Comparison of ENCODE assay signal across 9 cellular contexts in the genomic region with DNA sequence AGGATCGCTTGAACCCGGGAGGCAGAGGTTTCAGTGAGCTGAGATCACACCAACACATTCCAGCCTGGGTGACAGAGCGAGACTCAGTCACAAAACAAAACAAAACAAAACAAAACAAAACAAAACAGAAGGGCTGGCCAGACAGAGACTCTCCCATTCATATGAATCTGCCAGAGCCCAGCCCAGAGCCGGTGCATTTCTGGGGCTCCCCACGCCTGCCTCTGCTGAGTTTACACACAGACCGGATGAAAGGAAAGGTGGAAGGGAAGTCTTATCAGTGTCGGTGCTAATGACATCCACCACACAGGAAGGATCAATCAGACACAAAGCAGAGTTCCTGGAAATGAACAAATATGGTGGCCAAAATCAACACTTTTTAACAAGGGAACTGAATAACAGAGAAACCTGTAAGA. TPM values are rescaled to one million over a fixed set of nuclear protein-coding genes. Genes with fewer than 3 reads are reported as not detected.
DNase-seq lines count a peak whose midpoint lies in the region; ATAC-seq and FAIRE-seq lines count a peak whose summit lies in the region.
"Had no signal": no experiment of that assay in that cellular context is flagged by ENCODE, and none has a peak within 500 bp of the region (broad histone marks: within the 10 kb centered on the region; RNA-seq: fewer than 3 reads in every experiment).

No MANE protein-coding gene starts in this region.

- DNase-seq in Kasumi-1 (lab: John Stamatoyannopoulos, UW) (peak; percentile 13 to 16), H4 (ENCODE audit: low spot score) (no peak), NCI-H2171 treated with DMSO at 0.1 percent for 48 hours (lab: John Stamatoyannopoulos, UW) (no peak), frontal cortex (ENCODE audit: low spot score in 2 of 2) (no peak)
- DNase-seq in activated CD4-positive, alpha-beta memory T cell treated with anti-CD3 and anti-CD28 coated beads for 36 hours: peak; percentile 77
- peak; percentile 48 for DNase-seq in stimulated activated CD4-positive, alpha-beta T cell treated with anti-CD3 and anti-CD28 coated beads, Interleukin-15, amount 100 ng/mL, for 24 hours
- DNase-seq: DMS153 had no signal

- peak overlapping the region; percentile 96 for H3K27ac Mint-ChIP-seq in activated CD4-positive, alpha-beta memory T cell treated with anti-CD3 and anti-CD28 coated beads for 36 hours

- CTCF ChIA-PET in activated CD4-positive, alpha-beta memory T cell treated with anti-CD3 and anti-CD28 coated beads for 36 hours (lab: Charles Lee): no interaction called here

- H3K27me3 Mint-ChIP-seq in activated CD4-positive, alpha-beta memory T cell treated with anti-CD3 and anti-CD28 coated beads for 36 hours: no peaks in the 10 kb centered on the region

- intact Hi-C loops in activated CD4-positive, alpha-beta memory T cell treated with anti-CD3 and anti-CD28 coated beads for 36 hours (cut with micrococcal nuclease): loop anchor here (10.0 kb wide), 1 partner anchor 324 kb away; the partner anchor contains the start of genes PPM1N and RTN2

- POLR2A ChIA-PET in activated CD4-positive, alpha-beta memory T cell treated with anti-CD3 and anti-CD28 coated beads for 36 hours (lab: Charles Lee): no interaction called here

- H3K36me3 Mint-ChIP-seq in activated CD4-positive, alpha-beta memory T cell treated with anti-CD3 and anti-CD28 coated beads for 36 hours: no peaks in the 10 kb centered on the region

- FAIRE-seq in frontal cortex (lab: Jason Lieb, UNC): no peak

- H3K4me3 Mint-ChIP-seq in activated CD4-positive, alpha-beta memory T cell treated with anti-CD3 and anti-CD28 coated beads for 36 hours: peak overlapping the region; percentile 52

- ATAC-seq in esophagus mucosa: peak; percentile 24
- no peak for ATAC-seq in HG03520 (IDR thresholded peaks at IDR 0.05; ENCODE audit: unreplicated experiment)

- H3K4me1 Mint-ChIP-seq in activated CD4-positive, alpha-beta memory T cell treated with anti-CD3 and anti-CD28 coated beads for 36 hours (ENCODE audit: low read depth): peaks cover 47% of the 10 kb centered on the region

- H3K9me3 Mint-ChIP-seq in activated CD4-positive, alpha-beta memory T cell treated with anti-CD3 and anti-CD28 coated beads for 36 hours: no peaks in the 10 kb centered on the region

RNA-seq across cellular contexts. Expression of gene TRAPPC6A, which starts 6.8 kb away (rescaled TPM):
- 10 to 100 TPM; 35.1 to 39.9 TPM for total RNA-seq in activated CD4-positive, alpha-beta memory T cell treated with anti-CD3 and anti-CD28 coated beads for 36 hours
- total RNA-seq in esophagus mucosa: 19.6 TPM
- 8.9 and 14.5 TPM in 2 replicates for total RNA-seq in H4 (2014; rRNA removed; shearing (Covaris generic))
- 2.9 TPM for total RNA-seq in frontal cortex

RNA-seq across cellular contexts. Expression of gene BLOC1S3, which starts 7.4 kb away (rescaled TPM):
- total RNA-seq in activated CD4-positive, alpha-beta memory T cell treated with anti-CD3 and anti-CD28 coated beads for 36 hours: 10 to 100 TPM; 10.4 to 11.8 TPM
- total RNA-seq in esophagus mucosa (8.8 TPM), frontal cortex (3.3 TPM)
- 2.1 and 5.3 TPM in 2 replicates for total RNA-seq in H4 (2014; rRNA removed; shearing (Covaris generic))

RNA-seq across cellular contexts. Expression of gene NKPD1, which starts 10.4 kb away (rescaled TPM):
- total RNA-seq in activated CD4-positive, alpha-beta memory T cell treated with anti-CD3 and anti-CD28 coated beads for 36 hours: under 1 TPM; 0.10 to 0.22 TPM
- 1.00 TPM for total RNA-seq in esophagus mucosa
- 0.19 TPM in 1 of 2 replicates, not detected in the other for total RNA-seq in H4 (2014; rRNA removed; shearing (Covaris generic))
- total RNA-seq in frontal cortex: 1.2 TPM

Comparison
In these comparisons a context has a peak if more than half of its experiments do, and no peak if none do; other contexts are left out.
1. DNase-seq: peak in Kasumi-1 (2 of 2), activated CD4-positive, alpha-beta memory T cell treated with anti-CD3 and anti-CD28 coated beads for 36 hours (single experiment) and stimulated activated CD4-positive, alpha-beta T cell treated with anti-CD3 and anti-CD28 coated beads, Interleukin-15, amount 100 ng/mL, for 24 hours (single experiment); none in H4 (single experiment), NCI-H2171 treated with DMSO at 0.1 percent for 48 hours (single experiment) and frontal cortex (0 of 2).